Comparison of ENCODE assay signal across 9 cellular contexts in genomic region chr3:133437391-133438093, GRCh38. TPM values are rescaled to one million over a fixed set of nuclear protein-coding genes. Genes with fewer than 3 reads are reported as not detected.
DNase-seq lines count a peak whose midpoint lies in the region; ATAC-seq and TF ChIP-seq lines count a peak whose summit lies in the region.
"Had no signal": no experiment of that assay in that cellular context is flagged by ENCODE, and none has a peak within 500 bp of the region (broad histone marks: within the 10 kb centered on the region; RNA-seq: fewer than 3 reads in every experiment).

No MANE protein-coding gene starts in this region.

- peak; percentile 83 for ATAC-seq in memory B cell (ENCODE audit: low read depth)

- no peak overlapping the region for H2AK5ac ChIP-seq in trophoblast cell (ENCODE audit: low read length)

- H3K27me3 ChIP-seq in MM.1S (replicated peaks; ENCODE audit: insufficient read depth, low read length) = no peaks in the 10 kb centered on the region
- H3K27me3 ChIP-seq in trophoblast cell (ENCODE audit: insufficient read depth, low read length) = no peaks in the 10 kb centered on the region

- H3K14ac ChIP-seq in trophoblast cell (ENCODE audit: low read length) = no peak overlapping the region

- no peak overlapping the region for H2BK12ac ChIP-seq in trophoblast cell (ENCODE audit: low read length)

- no peak overlapping the region for H2BK120ac ChIP-seq in trophoblast cell (ENCODE audit: insufficient read depth, low read length, poor library complexity)

- H3K4me3 ChIP-seq in MM.1S (ENCODE audit: low read length) = no peak overlapping the region
- no peak overlapping the region for H3K4me3 ChIP-seq in astrocyte of the cerebellum (ENCODE audit: low read depth, low read length)
- H3K4me3 ChIP-seq in trophoblast cell (ENCODE audit: low read depth, low read length) = no peak overlapping the region

- H3K4me1 ChIP-seq in MM.1S (ENCODE audit: low read length) (peaks cover 12% of the 10 kb centered on the region), trophoblast cell (ENCODE audit: control insufficient read depth in 1 of 2, insufficient read depth in 2 of 2, low read length in 2 of 2) (no peaks in the 10 kb centered on the region)

- H3K4me3 Mint-ChIP-seq in memory B cell = no peak overlapping the region

- H3K79me1 ChIP-seq in trophoblast cell (ENCODE audit: low read length) = no peaks in the 10 kb centered on the region

- H3K23ac ChIP-seq in trophoblast cell (ENCODE audit: low read length) = no peak overlapping the region

- H3K27ac Mint-ChIP-seq in memory B cell = no peak overlapping the region

- H3K27ac ChIP-seq in MM.1S (ENCODE audit: low read length) = no peak overlapping the region
- no peak overlapping the region for H3K27ac ChIP-seq in trophoblast cell (ENCODE audit: low read depth, low read length)

- H3K9me3 ChIP-seq in MM.1S (replicated peaks; ENCODE audit: insufficient read depth, low read length) (no peaks in the 10 kb centered on the region), trophoblast cell (ENCODE audit: insufficient read depth, low read depth, low read length) (no peaks in the 10 kb centered on the region)

- H2AFZ ChIP-seq in MM.1S (ENCODE audit: low read length) (no peak overlapping the region), trophoblast cell (ENCODE audit: insufficient read depth, low read length, poor library complexity) (no peak overlapping the region)

- H3K9ac ChIP-seq in MM.1S (ENCODE audit: low read length) (no peak overlapping the region), trophoblast cell (ENCODE audit: low read length) (no peak overlapping the region)

- peaks cover 18% of the 10 kb centered on the region for H3K4me1 Mint-ChIP-seq in memory B cell

- DNase-seq in DMS79 (lab: John Stamatoyannopoulos, UW) (peak; percentile 24), MM.1S (no peak), astrocyte of the cerebellum (ENCODE audit: low read depth) (no peak), memory B cell (ENCODE audit: low spot score in 2 of 2) (no peak), trophoblast cell (no peak), mesenteric fat pad (ENCODE audit: low spot score) (no peak), GF-D8 (lab: John Stamatoyannopoulos, UW) (no peak)
- no peak for DNase-seq in activated CD8-positive, alpha-beta memory T cell treated with anti-CD3 and anti-CD28 coated beads for 24 hours
- DNase-seq: stimulated activated CD4-positive, alpha-beta T cell treated with anti-CD3 and anti-CD28 coated beads, Interleukin-15, amount 100 ng/mL, for 24 hours had no signal

- no peaks in the 10 kb centered on the region for H3K9me2 ChIP-seq in MM.1S (replicated peaks; ENCODE audit: insufficient read depth, low read length)

- H4K20me1 ChIP-seq in MM.1S (ENCODE audit: insufficient read depth, low read length) = no peaks in the 10 kb centered on the region

- TF ChIP-seq CTCF in MM.1S (IDR thresholded peaks at IDR 0.05; ENCODE audit: low read length) = peak; percentile 9; the same call in 1 of the 2 replicates
- TF ChIP-seq CTCF in astrocyte of the cerebellum (IDR thresholded peaks at IDR 0.05; ENCODE audit: low read depth, low read length, missing control alignments) = peak; percentile 29

- peaks cover 8% of the 10 kb centered on the region for H3K36me3 Mint-ChIP-seq in memory B cell

- no peak overlapping the region for H4K8ac ChIP-seq in trophoblast cell (ENCODE audit: low read depth, low read length)

- no peak overlapping the region for H2BK5ac ChIP-seq in trophoblast cell (ENCODE audit: low read depth, low read length, poor library complexity)

- H3K79me2 ChIP-seq in MM.1S (ENCODE audit: low read length) (no peaks in the 10 kb centered on the region), trophoblast cell (ENCODE audit: control insufficient read depth, insufficient read depth, low read length, poor library complexity) (no peaks in the 10 kb centered on the region)

- H3K4me2 ChIP-seq in MM.1S (ENCODE audit: low read depth, low read length) (no peak overlapping the region), trophoblast cell (ENCODE audit: low read length) (no peak overlapping the region)

- no peak overlapping the region for H4K91ac ChIP-seq in trophoblast cell (ENCODE audit: low read depth, low read length)

- H3F3A ChIP-seq in MM.1S (ENCODE audit: insufficient read depth, low read length) = no peaks in the 10 kb centered on the region

- peaks cover 7% of the 10 kb centered on the region for H3K9me3 Mint-ChIP-seq in memory B cell

- no CpG with 5 or more reads among the region's 10 CpGs for WGBS in trophoblast cell (ENCODE audit: extremely low coverage, insufficient coverage, insufficient read length)

- H4K12ac ChIP-seq in trophoblast cell (ENCODE audit: low read depth, low read length) = no peak overlapping the region

- H3K36me3 ChIP-seq in MM.1S (replicated peaks; ENCODE audit: insufficient read depth, low read length) = no peaks in the 10 kb centered on the region
- H3K36me3 ChIP-seq in trophoblast cell (ENCODE audit: control insufficient read depth in 1 of 2, insufficient read depth in 2 of 2, low read length in 2 of 2) = no peaks in the 10 kb centered on the region

- H3K4ac ChIP-seq in trophoblast cell (ENCODE audit: low read depth, low read length) = no peak overlapping the region

- no peaks in the 10 kb centered on the region for H3K27me3 Mint-ChIP-seq in memory B cell

- no peak overlapping the region for H3K18ac ChIP-seq in trophoblast cell (ENCODE audit: low read length)

- in situ Hi-C loops in astrocyte of the cerebellum (cut with HindIII; ENCODE audit: low sequenced_read_pairs) = no loop called here

RNA-seq across cellular contexts. Expression of gene BFSP2, which starts 37.7 kb away (rescaled TPM):
- not detected in 2 replicates for polyA plus RNA-seq in trophoblast cell (2013)
- not detected for total RNA-seq in mesenteric fat pad
